Comparison of ENCODE assay signal across 8 cellular contexts in genomic region chr2:196849895-196850294, GRCh38. TPM values are rescaled to one million over a fixed set of nuclear protein-coding genes. Genes with fewer than 3 reads are reported as not detected.
DNase-seq lines count a peak whose midpoint lies in the region; ATAC-seq and TF ChIP-seq lines count a peak whose summit lies in the region.

No MANE protein-coding gene starts in this region.

- H3K4me1 Mint-ChIP-seq in neural progenitor cell: no peaks in the 10 kb centered on the region
- H3K4me1 Mint-ChIP-seq in activated T-cell treated with anti-CD3 and anti-CD28 coated beads, Interleukin-2, amount 50 U/mL, for 4 hours (ENCODE audit: low read depth): peaks cover 4% of the 10 kb centered on the region

- no peaks in the 10 kb centered on the region for H3K79me2 ChIP-seq in neural progenitor cell (ENCODE audit: low read depth)

- DNase-seq in GM04504 (ENCODE audit: low read depth) (peak; percentile 8), NB4 (ENCODE audit: low read depth) (peak; percentile 12), colonic mucosa (peak; percentile 47), neural progenitor cell (ENCODE audit: low spot score) (peak; percentile 11), NCI-H510A (lab: John Stamatoyannopoulos, UW) (no peak), cortex of kidney (lab: John Stamatoyannopoulos, UW) (no peak)
- DNase-seq in activated T-cell treated with anti-CD3 and anti-CD28 coated beads, Interleukin-2, amount 50 U/mL, for 4 hours: no peak

- no peak overlapping the region for H3K27ac Mint-ChIP-seq in neural progenitor cell

- no peaks in the 10 kb centered on the region for H3K27me3 ChIP-seq in colonic mucosa
- no peaks in the 10 kb centered on the region for H3K27me3 ChIP-seq in neural progenitor cell

- no peaks in the 10 kb centered on the region for H3K9me3 Mint-ChIP-seq in neural progenitor cell
- H3K9me3 Mint-ChIP-seq in activated T-cell treated with anti-CD3 and anti-CD28 coated beads, Interleukin-2, amount 50 U/mL, for 4 hours: no peaks in the 10 kb centered on the region

- H3K36me3 Mint-ChIP-seq in neural progenitor cell: peaks cover 17% of the 10 kb centered on the region
- H3K36me3 Mint-ChIP-seq in activated T-cell treated with anti-CD3 and anti-CD28 coated beads, Interleukin-2, amount 50 U/mL, for 4 hours (ENCODE audit: insufficient read depth): peaks cover 21% of the 10 kb centered on the region

- peaks cover 10% of the 10 kb centered on the region for H3F3A ChIP-seq in neural progenitor cell (ENCODE audit: low read depth)

- H2AFZ ChIP-seq in neural progenitor cell (replicated peaks): no peak overlapping the region

- TF ChIP-seq POLR2A in NB4 (IDR thresholded peaks at IDR 0.05; ENCODE audit: extremely low read depth, insufficient read length): no peak

- no peak overlapping the region for H3K9ac ChIP-seq in colonic mucosa (ENCODE audit: low read depth in 2 of 2, low read length in 2 of 2)
- H3K9ac ChIP-seq in neural progenitor cell: no peak overlapping the region

- H3K4me3 ChIP-seq in NB4 (ENCODE audit: low read depth, low read length) (no peak overlapping the region), colonic mucosa (no peak overlapping the region), neural progenitor cell (no peak overlapping the region)

- H3K4me1 ChIP-seq in colonic mucosa (no peaks in the 10 kb centered on the region), neural progenitor cell (no peaks in the 10 kb centered on the region)

- TF ChIP-seq CTCF in NB4 (IDR thresholded peaks at IDR 0.05; ENCODE audit: low read depth, low read length) (no peak), colonic mucosa (IDR thresholded peaks at IDR 0.05) (peak; percentile 33), neural progenitor cell (IDR thresholded peaks at IDR 0.05) (peak; percentile 12)

- intact Hi-C loops in colonic mucosa (cut with DNase I): loop anchor here (10.0 kb wide), 1 partner anchor 155 kb away; no protein-coding TSS in a partner anchor

- H3K9me3 ChIP-seq in colonic mucosa (no peaks in the 10 kb centered on the region), neural progenitor cell (ENCODE audit: low read depth) (no peaks in the 10 kb centered on the region)

- H3K4me2 ChIP-seq in neural progenitor cell: no peak overlapping the region

- no peak for ATAC-seq in GM18517 (IDR thresholded peaks at IDR 0.05; ENCODE audit: unreplicated experiment)
- ATAC-seq in activated T-cell treated with anti-CD3 and anti-CD28 coated beads, Interleukin-2, amount 50 U/mL, for 4 hours: no peak

- H3K36me3 ChIP-seq in colonic mucosa (no peaks in the 10 kb centered on the region), neural progenitor cell (peaks cover 37% of the 10 kb centered on the region)

- H3K27ac ChIP-seq in colonic mucosa (no peak overlapping the region), neural progenitor cell (no peak overlapping the region)

- H3K4me3 Mint-ChIP-seq in neural progenitor cell: no peak overlapping the region
- no peak overlapping the region for H3K4me3 Mint-ChIP-seq in activated T-cell treated with anti-CD3 and anti-CD28 coated beads, Interleukin-2, amount 50 U/mL, for 4 hours

- no peaks in the 10 kb centered on the region for H3K27me3 Mint-ChIP-seq in neural progenitor cell (ENCODE audit: insufficient read depth, low read depth)
- no peaks in the 10 kb centered on the region for H3K27me3 Mint-ChIP-seq in activated T-cell treated with anti-CD3 and anti-CD28 coated beads, Interleukin-2, amount 50 U/mL, for 4 hours (ENCODE audit: low read depth)

- peaks cover 4% of the 10 kb centered on the region for H4K20me1 ChIP-seq in neural progenitor cell (ENCODE audit: low read depth)

RNA-seq across cellular contexts. Expression of gene C2orf66, which starts 40.7 kb away (rescaled TPM):
- total RNA-seq in colonic mucosa (under 1 TPM in 1 of 2 donors, not detected in 1; 0.19 TPM), neural progenitor cell (ENCODE audit: low replicate concordance) (0.15 and 0.43 TPM in 2 replicates)
- not detected for total RNA-seq in activated T-cell treated with anti-CD3 and anti-CD28 coated beads, Interleukin-2, amount 50 U/mL, for 4 hours

RNA-seq across cellular contexts. Expression of gene GTF3C3, which starts 50.4 kb away (rescaled TPM):
- total RNA-seq in colonic mucosa (10 to 100 TPM; 23.1 to 32.9 TPM), neural progenitor cell (ENCODE audit: low replicate concordance) (59.9 and 122 TPM in 2 replicates)
- total RNA-seq in activated T-cell treated with anti-CD3 and anti-CD28 coated beads, Interleukin-2, amount 50 U/mL, for 4 hours: 10 to 100 TPM; 47.7 to 62.0 (median 54.7) TPM

Comparison
In these comparisons a context has a peak if more than half of its experiments do, and no peak if none do; other contexts are left out.
1. DNase-seq: peak in GM04504 (single experiment), NB4 (single experiment), colonic mucosa (single experiment) and neural progenitor cell (single experiment); none in NCI-H510A (single experiment), cortex of kidney (single experiment) and activated T-cell treated with anti-CD3 and anti-CD28 coated beads, Interleukin-2, amount 50 U/mL, for 4 hours (single experiment).